8 cellular contexts compared by ENCODE assay signal in the genomic region with DNA sequence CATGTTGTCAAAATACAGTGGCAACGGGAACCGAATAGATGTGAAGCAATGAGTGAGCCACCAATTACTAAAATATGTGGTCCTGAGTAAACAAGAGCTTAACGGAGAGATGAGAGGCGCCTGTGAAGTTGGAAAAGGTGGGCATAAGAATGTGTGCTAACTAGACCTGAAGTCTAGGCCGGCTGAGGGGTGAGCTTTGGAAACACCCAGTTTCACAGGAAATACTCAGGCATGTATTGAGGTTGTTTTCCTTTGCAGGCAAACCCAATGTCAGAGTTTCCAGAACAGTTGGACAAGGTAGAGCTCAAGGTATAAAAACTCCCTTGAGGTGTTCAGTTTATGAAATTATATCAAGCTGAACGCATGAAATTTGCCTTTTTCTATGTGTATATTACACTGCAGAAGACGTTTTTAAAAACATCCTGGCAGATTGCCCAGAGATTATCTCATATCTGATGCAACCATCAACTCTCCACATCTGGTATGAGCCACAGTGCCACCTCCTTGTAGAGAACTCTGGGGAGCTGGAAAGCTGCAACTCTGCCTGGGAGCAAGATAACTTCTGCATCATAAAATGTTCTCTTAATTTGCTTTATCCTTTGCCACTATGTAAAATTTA. TPM values are rescaled to one million over a fixed set of nuclear protein-coding genes. Genes with fewer than 3 reads are reported as not detected.
DNase-seq lines count a peak whose midpoint lies in the region; ATAC-seq and TF ChIP-seq lines count a peak whose summit lies in the region.

No MANE protein-coding gene starts in this region.

- peak; percentile 14 for DNase-seq in Ammon's horn (ENCODE audit: low spot score)
- DNase-seq in H4 (ENCODE audit: low spot score): peak; percentile 73
- peak; percentile 33 for DNase-seq in OCI-LY7 (ENCODE audit: low spot score)
- DNase-seq in dermis blood vessel endothelial cell: peak; percentile 58
- no peak for DNase-seq in testis
- DNase-seq in HAP-1 (ENCODE audit: low spot score in 2 of 2): no peak
- DNase-seq in activated T-helper 2 cell treated with anti-CD3 and anti-CD28 coated beads, Interferon-gamma antibody, Interleukin-2, Interleukin-4, amounts not matched to agents 10 μg/mL and 5 μg/mL and 100 μg/mL, durations not matched to agents 14 hours and 24 hours and 36 hours (ENCODE audit: low spot score): no peak

- no peaks in the 10 kb centered on the region for H3K9me2 ChIP-seq in OCI-LY7 (ENCODE audit: insufficient read depth, low read length)

- no peak overlapping the region for H3K27ac Mint-ChIP-seq in activated T-helper 2 cell treated with anti-CD3 and anti-CD28 coated beads, Interferon-gamma antibody, Interleukin-2, Interleukin-4, amounts not matched to agents 10 μg/mL and 5 μg/mL and 100 μg/mL, durations not matched to agents 14 hours and 24 hours and 36 hours

- BruUV-seq in OCI-LY7 (replicated peaks; lab: Mats Ljungman, UMichigan): no TSS peak

- H2AFZ ChIP-seq in OCI-LY7 (ENCODE audit: low read length): peak overlapping the region; percentile 76

- CTCF ChIA-PET in OCI-LY7 (lab: Charles Lee; ENCODE audit: unreplicated experiment): interaction anchor here (0.6 kb wide), 1 partner anchor 22 kb away, joined by 3 read pairs; no protein-coding TSS in a partner anchor

- H4K20me1 ChIP-seq in OCI-LY7 (ENCODE audit: insufficient read depth, low read length): no peaks in the 10 kb centered on the region

- intact Hi-C loops in OCI-LY7 (cut with micrococcal nuclease; ENCODE audit: unreplicated experiment): no loop called here
- intact Hi-C loops in testis (cut with DNase I; ENCODE audit: low total_unique reads): no loop called here
- intact Hi-C loops in activated T-helper 2 cell treated with anti-CD3 and anti-CD28 coated beads, Interferon-gamma antibody, Interleukin-2, Interleukin-4, amounts not matched to agents 10 μg/mL and 5 μg/mL and 100 μg/mL, durations not matched to agents 14 hours and 24 hours and 36 hours (cut with micrococcal nuclease): no loop called here

- peaks cover 16% of the 10 kb centered on the region for H3K4me1 Mint-ChIP-seq in activated T-helper 2 cell treated with anti-CD3 and anti-CD28 coated beads, Interferon-gamma antibody, Interleukin-2, Interleukin-4, amounts not matched to agents 10 μg/mL and 5 μg/mL and 100 μg/mL, durations not matched to agents 14 hours and 24 hours and 36 hours (ENCODE audit: low read depth)

- no peaks in the 10 kb centered on the region for H3K36me3 ChIP-seq in OCI-LY7 (ENCODE audit: insufficient read depth, low read length)
- H3K36me3 ChIP-seq in testis (ENCODE audit: low read depth, missing control alignments): no peaks in the 10 kb centered on the region
- H3K36me3 ChIP-seq in HAP-1 (replicated peaks): no peaks in the 10 kb centered on the region

- ATAC-seq in GM18861 (IDR thresholded peaks at IDR 0.05; ENCODE audit: unreplicated experiment): no peak

- H3K79me2 ChIP-seq in OCI-LY7 (ENCODE audit: insufficient read depth, low read depth, low read length): no peaks in the 10 kb centered on the region

- TF ChIP-seq CTCF in OCI-LY7 (conservative IDR thresholded peaks at IDR 0.05; ENCODE audit: low read length) (no peak), testis (IDR thresholded peaks at IDR 0.05) (no peak)

- H3K9me3 ChIP-seq in OCI-LY7 (ENCODE audit: low read length): no peaks in the 10 kb centered on the region
- H3K9me3 ChIP-seq in testis: no peaks in the 10 kb centered on the region
- H3K9me3 ChIP-seq in HAP-1: no peaks in the 10 kb centered on the region

- POLR2A ChIA-PET in OCI-LY7 (lab: Charles Lee): interaction anchor here (0.9 to 1.3 kb wide), 2 partner anchors 10 to 12 kb away, joined by 3 to 4 read pairs; no protein-coding TSS in a partner anchor

- no peaks in the 10 kb centered on the region for H3K9me3 Mint-ChIP-seq in activated T-helper 2 cell treated with anti-CD3 and anti-CD28 coated beads, Interferon-gamma antibody, Interleukin-2, Interleukin-4, amounts not matched to agents 10 μg/mL and 5 μg/mL and 100 μg/mL, durations not matched to agents 14 hours and 24 hours and 36 hours

- no peak for TF ChIP-seq POLR2A in testis (IDR thresholded peaks at IDR 0.05)

- in situ Hi-C loops in HAP-1 (cut with MboI; ENCODE audit: low sequenced_read_pairs): no loop called here

- H3K36me3 Mint-ChIP-seq in activated T-helper 2 cell treated with anti-CD3 and anti-CD28 coated beads, Interferon-gamma antibody, Interleukin-2, Interleukin-4, amounts not matched to agents 10 μg/mL and 5 μg/mL and 100 μg/mL, durations not matched to agents 14 hours and 24 hours and 36 hours (ENCODE audit: low read depth): no peaks in the 10 kb centered on the region

- H3K27me3 Mint-ChIP-seq in activated T-helper 2 cell treated with anti-CD3 and anti-CD28 coated beads, Interferon-gamma antibody, Interleukin-2, Interleukin-4, amounts not matched to agents 10 μg/mL and 5 μg/mL and 100 μg/mL, durations not matched to agents 14 hours and 24 hours and 36 hours (ENCODE audit: low read depth): no peaks in the 10 kb centered on the region

- H3K4me3 ChIP-seq in OCI-LY7 (ENCODE audit: low read depth, low read length, poor library complexity, severe bottlenecking) (no peak overlapping the region), testis (no peak overlapping the region), HAP-1 (no peak overlapping the region)

- 79 to 80% methylated on average over 7 of the region's 7 CpGs for WGBS in testis, 2 donors

- peaks cover 7% of the 10 kb centered on the region for H3K4me1 ChIP-seq in OCI-LY7 (ENCODE audit: insufficient read depth, low read length, poor library complexity, severe bottlenecking)
- H3K4me1 ChIP-seq in testis: no peaks in the 10 kb centered on the region
- peaks cover 20% of the 10 kb centered on the region for H3K4me1 ChIP-seq in HAP-1

- no peak overlapping the region for H3K4me3 Mint-ChIP-seq in activated T-helper 2 cell treated with anti-CD3 and anti-CD28 coated beads, Interferon-gamma antibody, Interleukin-2, Interleukin-4, amounts not matched to agents 10 μg/mL and 5 μg/mL and 100 μg/mL, durations not matched to agents 14 hours and 24 hours and 36 hours (ENCODE audit: low read depth)

- H3K27me3 ChIP-seq in testis (no peaks in the 10 kb centered on the region), HAP-1 (ENCODE audit: low read depth) (no peaks in the 10 kb centered on the region)

- H3K27ac ChIP-seq in OCI-LY7 (ENCODE audit: low read depth, low read length, poor library complexity, severe bottlenecking) (no peak overlapping the region), testis (no peak overlapping the region)

- H3K4me2 ChIP-seq in OCI-LY7 (ENCODE audit: low read length): peak overlapping the region; percentile 11; the same call in 1 of the 2 replicates

RNA-seq across cellular contexts. Expression of gene WDSUB1, which starts 3.9 kb away (rescaled TPM):
- total RNA-seq in H4 (2014; rRNA removed; shearing (Covaris generic)): 4.2 and 6.1 TPM in 2 replicates
- total RNA-seq in OCI-LY7 (2014; rRNA removed; shearing (Covaris generic)): 2.4 and 3.7 TPM in 2 replicates
- 5.3 and 5.5 TPM in 2 replicates for total RNA-seq in OCI-LY7 (2022)
- total RNA-seq in dermis blood vessel endothelial cell: 4.4 and 5.3 TPM in 2 replicates
- total RNA-seq in testis: 10 to 100 TPM; 10.2 to 11.6 TPM
- 9.5 TPM for polyA plus RNA-seq in testis (ENCODE audit: insufficient read depth, low read depth, low replicate concordance)
- 6.2 and 7.1 TPM in 2 replicates for total RNA-seq in activated T-helper 2 cell treated with anti-CD3 and anti-CD28 coated beads, Interferon-gamma antibody, Interleukin-2, Interleukin-4, amounts not matched to agents 10 μg/mL and 5 μg/mL and 100 μg/mL, durations not matched to agents 14 hours and 24 hours and 36 hours

Comparison
In these comparisons a context has a peak if more than half of its experiments do, and no peak if none do; other contexts are left out.
1. DNase-seq: peak in Ammon's horn (single experiment), H4 (single experiment), OCI-LY7 (single experiment) and dermis blood vessel endothelial cell (single experiment); none in testis (single experiment), HAP-1 (0 of 2) and activated T-helper 2 cell treated with anti-CD3 and anti-CD28 coated beads, Interferon-gamma antibody, Interleukin-2, Interleukin-4, amounts not matched to agents 10 μg/mL and 5 μg/mL and 100 μg/mL, durations not matched to agents 14 hours and 24 hours and 36 hours (single experiment).